ENCODE assay signal across 10 cellular contexts in the genomic region with DNA sequence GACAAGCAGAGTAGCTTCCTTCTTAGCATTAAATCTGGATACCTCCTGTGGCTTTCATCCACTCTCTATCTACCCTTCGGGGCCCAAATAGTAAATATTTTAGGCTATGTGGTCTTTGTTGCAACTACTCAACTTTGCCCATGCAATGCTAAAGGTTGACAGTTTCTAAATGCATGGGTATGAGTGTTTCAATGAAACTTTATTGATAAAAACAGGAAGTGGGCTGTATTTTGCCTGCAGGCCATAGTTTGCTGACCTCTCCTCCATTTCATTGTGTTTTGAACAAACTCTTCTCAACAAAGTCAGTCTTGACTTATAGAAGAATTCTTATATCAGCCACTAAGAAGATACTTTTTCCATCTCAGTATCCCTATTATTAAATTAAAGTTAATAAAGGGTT. TPM values are rescaled to one million over a fixed set of nuclear protein-coding genes. Genes with fewer than 3 reads are reported as not detected.
"Had no signal": no experiment of that assay in that cellular context is flagged by ENCODE, and none has a peak within 500 bp of the region (broad histone marks: within the 10 kb centered on the region; RNA-seq: fewer than 3 reads in every experiment).

No MANE protein-coding gene starts in this region.

- H3K9ac ChIP-seq: KMS-11 had no signal

- DNase-seq: H9, HCEC 1CT, IMR-90, KBM-7 had no signal

- H3K4me1 Mint-ChIP-seq: GM23338, H9 had no signal

- H3K27ac Mint-ChIP-seq: GM23338, H9 had no signal

- H3K4me2 ChIP-seq: GM23338, KMS-11 had no signal

- H3K27ac ChIP-seq: HL-60, KMS-11 had no signal

- H2AFZ ChIP-seq: GM23338 had no signal

- ATAC-seq: GM23338 had no signal

- FAIRE-seq: H1, H54 had no signal

- H3K4me3 Mint-ChIP-seq: GM23338, H9 had no signal

- H3K4me3 ChIP-seq: GM23338 had no signal

RNA-seq across cellular contexts. Expression of a gene that starts 34.1 kb away (rescaled TPM):
- total RNA-seq: GM23338, H1, H9, HT1080, IMR-90 had no signal
- polyA plus RNA-seq: GM23338, H1, IMR-90 had no signal
